In genomic region chr6:161443868-161444267, GRCh38 we compare ENCODE assay signal across 12 cellular contexts.
A peak's percentile ranks its signal among the peaks of the same experiment; 100 is the strongest.
DNase-seq lines count a peak whose midpoint lies in the region; ATAC-seq and TF ChIP-seq lines count a peak whose summit lies in the region.
"Had no signal": no experiment of that assay in that cellular context is flagged by ENCODE, and none has a peak within 500 bp of the region (broad histone marks: within the 10 kb centered on the region; RNA-seq: fewer than 3 reads in every experiment).

No MANE protein-coding gene starts in this region.

- H3K36me3 Mint-ChIP-seq in WTC11, result no peaks in the 10 kb centered on the region

- H3K9me3 ChIP-seq in heart left ventricle (no peaks in the 10 kb centered on the region), subcutaneous abdominal adipose tissue (ENCODE audit: control insufficient read depth in 5 of 5, low read length in 5 of 5) (no peaks in the 10 kb centered on the region)
- H3K9me3 ChIP-seq: transverse colon had no signal

- DNase-seq in heart left ventricle (peak; percentile 31 to 76 (median 48)), Right ventricle myocardium inferior (ENCODE audit: missing footprints) (no peak), WTC11 (ENCODE audit: low spot score) (peak; percentile 59), iPS-NIHi11 (ENCODE audit: low spot score) (peak; percentile 57), NCI-H1694 treated with DMSO at 0.1 percent for 48 hours (lab: John Stamatoyannopoulos, UW) (no peak)
- no peak for DNase-seq in effector CD4-positive, alpha-beta T cell
- DNase-seq: ACHN; activated effector memory CD4-positive, alpha-beta T cell treated with anti-CD3 and anti-CD28 coated beads, Interleukin-2, amount 50 U/mL, for 16 hours; transverse colon had no signal

- ATAC-seq in heart left ventricle (peak; percentile 21 to 78 (median 58)), Right ventricle myocardium inferior (no peak), WTC11 (peak; percentile 88), GM18861 (IDR thresholded peaks at IDR 0.05; ENCODE audit: unreplicated experiment) (no peak)

- no peaks in the 10 kb centered on the region for H3K36me3 ChIP-seq in heart left ventricle
- H3K36me3 ChIP-seq in subcutaneous abdominal adipose tissue (ENCODE audit: control insufficient read depth in 5 of 5, insufficient read depth in 5 of 5, low read length in 5 of 5), result peaks cover 0 to 2% (median 0%) of the 10 kb centered on the region in 5 donors
- H3K36me3 ChIP-seq: transverse colon had no signal

- 46 to 59% (median 54%) methylated on average over 8 of the region's 8 CpGs for WGBS in heart left ventricle, 4 donors

- intact Hi-C loops in heart left ventricle (cut with DNase I), result loop anchor here in 1 of 10 donors (5.0 kb wide), 1 partner anchor 38 kb away; no protein-coding TSS in a partner anchor
- intact Hi-C loops in Right ventricle myocardium inferior (cut with DNase I), result loop anchor here (2.0 kb wide), 1 partner anchor 25 kb away; no protein-coding TSS in a partner anchor

- peak overlapping the region; percentile 39; the same call in 1 of the 2 replicates for H3K4me3 Mint-ChIP-seq in WTC11
- H3K4me3 Mint-ChIP-seq: activated CD4-positive, alpha-beta T cell treated with anti-CD3 and anti-CD28 coated beads, Interleukin-2, amount 10 ng/mL, durations not matched to agents 24 days and 14 days had no signal

- CTCF ChIA-PET in WTC11 (lab: Charles Lee), result interaction anchor here (0.9 to 4.4 kb wide), 5 partner anchors 26 to 107 kb away, joined by 3 to 32 read pairs (median 3); no protein-coding TSS in a partner anchor

- TF ChIP-seq CTCF in heart left ventricle (IDR thresholded peaks at IDR 0.05), result no peak
- TF ChIP-seq CTCF in WTC11 (IDR thresholded peaks at IDR 0.05), result no peak

- peaks cover 45% of the 10 kb centered on the region for H3K27me3 Mint-ChIP-seq in WTC11 (ENCODE audit: low read depth)
- H3K27me3 Mint-ChIP-seq: activated CD4-positive, alpha-beta T cell treated with anti-CD3 and anti-CD28 coated beads, Interleukin-2, amount 10 ng/mL, durations not matched to agents 24 days and 14 days had no signal

- H3K4me1 ChIP-seq in heart left ventricle (peaks cover 0 to 18% (median 7%) of the 10 kb centered on the region in 12 donors), subcutaneous abdominal adipose tissue (ENCODE audit: control insufficient read depth in 5 of 5, insufficient read depth in 5 of 5, low read length in 5 of 5) (peaks cover 2 to 31% (median 16%) of the 10 kb centered on the region in 5 donors)

- H3K27me3 ChIP-seq in heart left ventricle, result no peaks in the 10 kb centered on the region
- no peaks in the 10 kb centered on the region for H3K27me3 ChIP-seq in subcutaneous abdominal adipose tissue (ENCODE audit: control insufficient read depth in 5 of 5, insufficient read depth in 4 of 5, low read length in 5 of 5)
- H3K27me3 ChIP-seq: transverse colon had no signal

- H3K27ac Mint-ChIP-seq in WTC11, result no peak overlapping the region
- H3K27ac Mint-ChIP-seq: activated CD4-positive, alpha-beta T cell treated with anti-CD3 and anti-CD28 coated beads, Interleukin-2, amount 10 ng/mL, durations not matched to agents 24 days and 14 days had no signal

- POLR2A ChIA-PET in WTC11 (lab: Charles Lee), result interaction anchor here (0.6 kb wide), 3 partner anchors 141 to 455 kb away, joined by 4 read pairs; no protein-coding TSS in a partner anchor

- peaks cover 3% of the 10 kb centered on the region; the same call in 1 of the 2 replicates for H3K9me3 Mint-ChIP-seq in WTC11
- H3K9me3 Mint-ChIP-seq: activated CD4-positive, alpha-beta T cell treated with anti-CD3 and anti-CD28 coated beads, Interleukin-2, amount 10 ng/mL, durations not matched to agents 24 days and 14 days had no signal

- no peak overlapping the region for H3K9ac ChIP-seq in subcutaneous abdominal adipose tissue (ENCODE audit: low read length in 5 of 5)

- no peak for TF ChIP-seq POLR2A in heart left ventricle (IDR thresholded peaks at IDR 0.05)

- H3K4me1 Mint-ChIP-seq in WTC11, result peaks cover 33% of the 10 kb centered on the region

- H3K4me3 ChIP-seq in heart left ventricle (no peak overlapping the region), subcutaneous abdominal adipose tissue (ENCODE audit: low read depth in 1 of 5, low read length in 5 of 5) (no peak overlapping the region)
- H3K4me3 ChIP-seq: transverse colon had no signal

- H3K27ac ChIP-seq in heart left ventricle (peak overlapping the region in 4 of 12 donors; percentile 6 to 63 (median 44)), subcutaneous abdominal adipose tissue (ENCODE audit: low read depth, low read length) (peak overlapping the region; percentile 41)
- H3K27ac ChIP-seq: transverse colon had no signal

TF ChIP-seq in WTC11, 78 proteins besides CTCF, POLR2A, EP300 and RAD21:
- TF ChIP-seq TP53 (CRISPR knock-in tag; IDR thresholded peaks at IDR 0.05) (no peak), PRDM15 (CRISPR knock-in tag; IDR thresholded peaks at IDR 0.05) (no peak), ZBTB21 (CRISPR knock-in tag; IDR thresholded peaks at IDR 0.05; ENCODE audit: borderline replicate concordance) (no peak), PREB (CRISPR knock-in tag; IDR thresholded peaks at IDR 0.05; ENCODE audit: borderline replicate concordance) (no peak), IRF2 (CRISPR knock-in tag; IDR thresholded peaks at IDR 0.05; ENCODE audit: borderline replicate concordance, low read depth) (no peak), RELA (CRISPR knock-in tag; IDR thresholded peaks at IDR 0.05; ENCODE audit: borderline replicate concordance) (no peak)
TF ChIP-seq in WTC11: peak in this region for 0.

Comparison
In these comparisons a context has a peak if more than half of its experiments do, and no peak if none do; other contexts are left out.
1. ATAC-seq: peak in heart left ventricle (4 of 4) and WTC11 (single experiment); none in Right ventricle myocardium inferior (single experiment) and GM18861 (single experiment).
2. DNase-seq: peak in heart left ventricle (5 of 5), WTC11 (single experiment) and iPS-NIHi11 (single experiment); none in Right ventricle myocardium inferior (single experiment), NCI-H1694 treated with DMSO at 0.1 percent for 48 hours (single experiment) and effector CD4-positive, alpha-beta T cell (single experiment).